7 cellular contexts compared by ENCODE assay signal in the genomic region with DNA sequence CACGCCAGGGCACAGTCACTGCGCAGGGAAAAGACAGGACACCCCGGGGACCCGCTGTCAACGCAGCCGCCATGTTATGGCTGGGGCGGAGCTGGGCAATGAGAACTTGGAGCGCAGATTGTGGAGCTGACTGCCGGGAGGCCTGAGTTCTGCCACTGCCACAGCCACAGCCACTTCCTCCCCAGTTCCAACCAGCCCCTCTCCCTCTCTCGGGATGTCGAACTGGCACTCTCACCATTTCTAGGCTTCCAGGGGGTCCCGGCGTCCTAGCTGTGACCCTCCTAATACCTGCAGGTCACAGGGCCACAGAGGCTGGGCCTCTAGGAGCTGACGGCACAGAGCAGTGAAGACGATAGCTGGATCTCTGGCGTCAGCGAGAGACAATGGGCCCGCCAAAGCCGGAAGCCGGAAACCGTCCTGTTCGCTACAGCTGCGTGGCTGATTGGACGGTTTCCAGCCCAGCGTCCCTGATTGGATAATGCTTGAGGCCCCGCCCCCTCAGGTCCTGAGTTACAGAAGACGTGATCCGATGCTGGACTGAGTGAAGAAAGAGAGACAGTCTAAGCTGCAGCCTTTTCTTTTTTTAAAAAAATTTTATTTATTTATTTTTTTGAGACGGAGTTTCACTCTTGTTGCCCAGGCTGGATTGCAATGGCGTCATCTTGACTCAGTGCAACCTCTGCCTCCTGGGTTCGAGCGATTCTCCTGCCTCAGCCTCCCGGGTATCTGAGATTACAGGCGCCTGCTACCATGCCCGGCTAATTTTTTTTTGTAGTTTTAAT. TPM values are rescaled to one million over a fixed set of nuclear protein-coding genes. Genes with fewer than 3 reads are reported as not detected.
DNase-seq lines count a peak whose midpoint lies in the region; ATAC-seq and TF ChIP-seq lines count a peak whose summit lies in the region.

A gene (minus strand): TSS at position 385 of the 782 bp plus-strand sequence. CDS start 147 bp downstream, at position 238.

- no peak for TF ChIP-seq CTCF in choroid plexus epithelial cell (conservative IDR thresholded peaks at IDR 0.05; ENCODE audit: low read depth, low read length)
- TF ChIP-seq CTCF in kidney epithelial cell (IDR thresholded peaks at IDR 0.05; ENCODE audit: insufficient read depth, low read length, poor library complexity, severe bottlenecking), result no peak

- ATAC-seq in GM18520 (IDR thresholded peaks at IDR 0.05; ENCODE audit: unreplicated experiment) (peak; percentile 89), HG03060 (IDR thresholded peaks at IDR 0.05; ENCODE audit: low read depth, unreplicated experiment) (peak; percentile 76)

- H3K27me3 ChIP-seq in kidney epithelial cell (ENCODE audit: control insufficient read depth, insufficient read depth, low read length), result no peaks in the 10 kb centered on the region

- H3K4me3 ChIP-seq in choroid plexus epithelial cell (ENCODE audit: low read depth, low read length), result peak within 1 kb of the TSS; percentile 92
- peak within 1 kb of the TSS; percentile 76 for H3K4me3 ChIP-seq in kidney epithelial cell (ENCODE audit: low read depth, low read length)

- DNase-seq in NCI-H2196 treated with DMSO at 0.1 percent for 48 hours (lab: John Stamatoyannopoulos, UW; ENCODE audit: unreplicated experiment), result peak; percentile 96
- peak; percentile 97 to 98 for DNase-seq in activated CD4-positive, alpha-beta T cell treated with anti-CD3 and anti-CD28 coated beads for 4 hours
- peak; percentile 99 for DNase-seq in choroid plexus epithelial cell (ENCODE audit: low read depth)
- peak; percentile 85 for DNase-seq in kidney epithelial cell (ENCODE audit: low read depth)
- DNase-seq in stimulated activated CD4-positive, alpha-beta T cell treated with anti-CD3 and anti-CD28 coated beads, Interleukin-15, amount 100 ng/mL, for 24 hours, result peak; percentile 98

- no peaks in the 10 kb centered on the region for H3K36me3 ChIP-seq in kidney epithelial cell (ENCODE audit: control insufficient read depth, insufficient read depth, low read length)

RNA-seq across cellular contexts. Expression of the gene that starts here (rescaled TPM):
- 16.9 and 19.5 TPM in 2 replicates for total RNA-seq in kidney epithelial cell

Comparison
In these comparisons a context has a peak if more than half of its experiments do, and no peak if none do; other contexts are left out.
1. Peak in every context shown above with its lines: DNase-seq, ATAC-seq and H3K4me3 ChIP-seq.